Comparison of ENCODE assay signal across 8 cellular contexts in genomic region chr12:3803865-3804472, GRCh38. TPM values are rescaled to one million over a fixed set of nuclear protein-coding genes. Genes with fewer than 3 reads are reported as not detected.
DNase-seq lines count a peak whose midpoint lies in the region; ATAC-seq and TF ChIP-seq lines count a peak whose summit lies in the region.

No MANE protein-coding gene starts in this region.

- POLR2A ChIA-PET in T-cell (lab: Charles Lee) = no interaction called here

- DNase-seq in NCI-H1436 (lab: John Stamatoyannopoulos, UW) = peak; percentile 61
- no peak for DNase-seq in NCI-H1436 treated with DMSO at 0.1 percent for 48 hours (lab: John Stamatoyannopoulos, UW)
- peak; percentile 73 for DNase-seq in NCI-H146 (lab: John Stamatoyannopoulos, UW)
- peak; percentile 27 to 74 (median 62) for DNase-seq in T-cell
- peak; percentile 83 for DNase-seq in adipocyte (ENCODE audit: low read depth)
- peak; percentile 79 for DNase-seq in right atrium auricular region (ENCODE audit: low spot score)
- DNase-seq in retinal pigment epithelial cell (ENCODE audit: low read depth) = peak; percentile 16

- H3K27me3 ChIP-seq in adipocyte (replicated peaks; ENCODE audit: control insufficient read depth, insufficient read depth, low read length) (no peaks in the 10 kb centered on the region), right atrium auricular region (no peaks in the 10 kb centered on the region)

- H3K27me3 Mint-ChIP-seq in T-cell = no peaks in the 10 kb centered on the region

- TF ChIP-seq CTCF in right atrium auricular region (IDR thresholded peaks at IDR 0.05) (peak; percentile 73 to 88), retinal pigment epithelial cell (conservative IDR thresholded peaks at IDR 0.05; ENCODE audit: low read depth, low read length) (peak; percentile 97)

- peaks cover 13% of the 10 kb centered on the region for H3K4me1 ChIP-seq in adipocyte (ENCODE audit: control insufficient read depth, insufficient read depth, low read length)
- no peaks in the 10 kb centered on the region for H3K4me1 ChIP-seq in right atrium auricular region

- H3K9me3 Mint-ChIP-seq in T-cell = no peaks in the 10 kb centered on the region

- H3K9me3 ChIP-seq in adipocyte (ENCODE audit: control insufficient read depth, low read length) (no peaks in the 10 kb centered on the region), right atrium auricular region (no peaks in the 10 kb centered on the region)

- H3K36me3 ChIP-seq in adipocyte (ENCODE audit: control insufficient read depth, insufficient read depth, low read length, severe bottlenecking) (no peaks in the 10 kb centered on the region), right atrium auricular region (no peaks in the 10 kb centered on the region)

- H3K4me3 ChIP-seq in adipocyte (ENCODE audit: low read length) (no peak overlapping the region), right atrium auricular region (no peak overlapping the region), retinal pigment epithelial cell (ENCODE audit: low read length) (no peak overlapping the region)

- peaks cover 35% of the 10 kb centered on the region for H3K36me3 Mint-ChIP-seq in T-cell

- H3K9ac ChIP-seq in adipocyte (ENCODE audit: low read length) = no peak overlapping the region

- H3K27ac Mint-ChIP-seq in T-cell = no peak overlapping the region

- H3K4me3 Mint-ChIP-seq in T-cell = no peak overlapping the region

- ATAC-seq in T-cell (replicated peaks in 1 of 4) (peak; percentile 64 to 91 (median 71)), HG03039 (IDR thresholded peaks at IDR 0.05; ENCODE audit: unreplicated experiment) (no peak)

- no peaks in the 10 kb centered on the region for H3K4me1 Mint-ChIP-seq in T-cell

- no peak overlapping the region for H3K27ac ChIP-seq in right atrium auricular region

- CTCF ChIA-PET in T-cell (lab: Charles Lee) = interaction anchor here (0.6 to 3.3 kb wide), 8 partner anchors 12 to 527 kb away, joined by 3 to 51 read pairs (median 8); no protein-coding TSS in a partner anchor

RNA-seq across cellular contexts. Expression of gene CRACR2A, which starts 51.1 kb away (rescaled TPM):
- total RNA-seq in T-cell (10 to 100 TPM; 38.3 to 47.0 (median 40.6) TPM), right atrium auricular region (10 to 100 TPM in 1 of 2 donors, 1 to 10 TPM in 1; 6.0 to 10.9 TPM)
